ENCODE assay signal across 9 cellular contexts in genomic region chr4:139858436-139859225, GRCh38.
DNase-seq lines count a peak whose midpoint lies in the region; ATAC-seq and TF ChIP-seq lines count a peak whose summit lies in the region.
"Had no signal": no experiment of that assay in that cellular context is flagged by ENCODE, and none has a peak within 500 bp of the region (broad histone marks: within the 10 kb centered on the region; RNA-seq: fewer than 3 reads in every experiment).

No MANE protein-coding gene starts in this region.

- H3K27me3 Mint-ChIP-seq in activated CD4-positive, alpha-beta T cell treated with anti-CD3 and anti-CD28 coated beads for 36 hours = peaks cover 33% of the 10 kb centered on the region
- H3K27me3 Mint-ChIP-seq in activated T-helper 1 cell treated with anti-CD3 and anti-CD28 coated beads, Interleukin-12 subunit alpha, Interleukin-12 subunit beta, Interleukin-2, Interleukin-4 antibody, amounts not matched to agents 30 ng/mL and 10 ng/mL and 1 ng/mL, durations not matched to agents 14 hours and 24 hours and 36 hours (ENCODE audit: insufficient read depth) = peaks cover 18% of the 10 kb centered on the region

- H3K27me3 ChIP-seq in prostate gland (replicated peaks; ENCODE audit: insufficient read depth) = no peaks in the 10 kb centered on the region

- WGBS in prostate gland = 94% methylated on average over 8 of the region's 8 CpGs

- DNase-seq in activated CD4-positive, alpha-beta T cell treated with anti-CD3 and anti-CD28 coated beads for 36 hours = peak; percentile 55
- no peak for DNase-seq in activated CD4-positive, alpha-beta T cell treated with anti-CD3 and anti-CD28 coated beads for 4 hours
- peak; percentile 66 for DNase-seq in pons (ENCODE audit: low spot score)
- DNase-seq in activated T-helper 1 cell treated with anti-CD3 and anti-CD28 coated beads, Interleukin-12 subunit alpha, Interleukin-12 subunit beta, Interleukin-2, Interleukin-4 antibody, amounts not matched to agents 30 ng/mL and 10 ng/mL and 1 ng/mL, durations not matched to agents 14 hours and 24 hours and 36 hours (ENCODE audit: low spot score) = no peak
- DNase-seq in prostate gland (ENCODE audit: low spot score) = no peak
- DNase-seq in OCI-M2 (lab: John Stamatoyannopoulos, UW; ENCODE audit: unreplicated experiment) = no peak
- DNase-seq: 8988T had no signal

- H3K9me3 ChIP-seq in prostate gland = no peaks in the 10 kb centered on the region

- H3K4me1 ChIP-seq in prostate gland (replicated peaks) = peaks cover 4% of the 10 kb centered on the region

- peak; percentile 94 for ATAC-seq in activated CD4-positive, alpha-beta T cell treated with anti-CD3 and anti-CD28 coated beads for 36 hours
- ATAC-seq in GM21529 (IDR thresholded peaks at IDR 0.05; ENCODE audit: unreplicated experiment) (peak; percentile 95), HG03378 (IDR thresholded peaks at IDR 0.05; ENCODE audit: unreplicated experiment) (peak; percentile 98)

- peaks cover 5% of the 10 kb centered on the region for H3K36me3 Mint-ChIP-seq in activated CD4-positive, alpha-beta T cell treated with anti-CD3 and anti-CD28 coated beads for 36 hours (ENCODE audit: low read depth)
- H3K36me3 Mint-ChIP-seq in activated T-helper 1 cell treated with anti-CD3 and anti-CD28 coated beads, Interleukin-12 subunit alpha, Interleukin-12 subunit beta, Interleukin-2, Interleukin-4 antibody, amounts not matched to agents 30 ng/mL and 10 ng/mL and 1 ng/mL, durations not matched to agents 14 hours and 24 hours and 36 hours (ENCODE audit: low read depth) = no peaks in the 10 kb centered on the region

- no peak overlapping the region for H3K27ac Mint-ChIP-seq in activated CD4-positive, alpha-beta T cell treated with anti-CD3 and anti-CD28 coated beads for 36 hours
- no peak overlapping the region for H3K27ac Mint-ChIP-seq in activated T-helper 1 cell treated with anti-CD3 and anti-CD28 coated beads, Interleukin-12 subunit alpha, Interleukin-12 subunit beta, Interleukin-2, Interleukin-4 antibody, amounts not matched to agents 30 ng/mL and 10 ng/mL and 1 ng/mL, durations not matched to agents 14 hours and 24 hours and 36 hours

- TF ChIP-seq POLR2A in prostate gland (IDR thresholded peaks at IDR 0.05) = no peak

- peaks cover 32% of the 10 kb centered on the region for H3K4me1 Mint-ChIP-seq in activated CD4-positive, alpha-beta T cell treated with anti-CD3 and anti-CD28 coated beads for 36 hours
- H3K4me1 Mint-ChIP-seq in activated T-helper 1 cell treated with anti-CD3 and anti-CD28 coated beads, Interleukin-12 subunit alpha, Interleukin-12 subunit beta, Interleukin-2, Interleukin-4 antibody, amounts not matched to agents 30 ng/mL and 10 ng/mL and 1 ng/mL, durations not matched to agents 14 hours and 24 hours and 36 hours (ENCODE audit: low read depth) = peaks cover 33% of the 10 kb centered on the region

- intact Hi-C loops in activated CD4-positive, alpha-beta T cell treated with anti-CD3 and anti-CD28 coated beads for 36 hours (cut with DNase I, micrococcal nuclease) = loop anchor here (1.0 to 10.0 kb wide), 14 partner anchors 92 to 681 kb away; partner anchors contain the start of genes ELF2 (in 1 of the 2) and MAML3 (in 1 of the 2)
- intact Hi-C loops in activated T-helper 1 cell treated with anti-CD3 and anti-CD28 coated beads, Interleukin-12 subunit alpha, Interleukin-12 subunit beta, Interleukin-2, Interleukin-4 antibody, amounts not matched to agents 30 ng/mL and 10 ng/mL and 1 ng/mL, durations not matched to agents 14 hours and 24 hours and 36 hours (cut with micrococcal nuclease) = loop anchor here (1.0 to 5.0 kb wide), 10 partner anchors 93 to 681 kb away; partner anchors contain the start of genes ELF2 and SETD7
- intact Hi-C loops in prostate gland (cut with DNase I) = no loop called here

- CTCF ChIA-PET in activated CD4-positive, alpha-beta T cell treated with anti-CD3 and anti-CD28 coated beads for 36 hours (lab: Charles Lee) = interaction anchor here (0.7 to 1.0 kb wide), 3 partner anchors 9 to 121 kb away, joined by 3 to 9 read pairs (median 3); no protein-coding TSS in a partner anchor

- H3K4me3 Mint-ChIP-seq in activated CD4-positive, alpha-beta T cell treated with anti-CD3 and anti-CD28 coated beads for 36 hours = no peak overlapping the region
- H3K4me3 Mint-ChIP-seq in activated T-helper 1 cell treated with anti-CD3 and anti-CD28 coated beads, Interleukin-12 subunit alpha, Interleukin-12 subunit beta, Interleukin-2, Interleukin-4 antibody, amounts not matched to agents 30 ng/mL and 10 ng/mL and 1 ng/mL, durations not matched to agents 14 hours and 24 hours and 36 hours = no peak overlapping the region

- no peak overlapping the region for H3K27ac ChIP-seq in prostate gland

- H3K9me3 Mint-ChIP-seq in activated CD4-positive, alpha-beta T cell treated with anti-CD3 and anti-CD28 coated beads for 36 hours (ENCODE audit: low read depth) = no peaks in the 10 kb centered on the region
- H3K9me3 Mint-ChIP-seq in activated T-helper 1 cell treated with anti-CD3 and anti-CD28 coated beads, Interleukin-12 subunit alpha, Interleukin-12 subunit beta, Interleukin-2, Interleukin-4 antibody, amounts not matched to agents 30 ng/mL and 10 ng/mL and 1 ng/mL, durations not matched to agents 14 hours and 24 hours and 36 hours = no peaks in the 10 kb centered on the region

- H3K4me3 ChIP-seq in prostate gland = no peak overlapping the region

- TF ChIP-seq CTCF in prostate gland (IDR thresholded peaks at IDR 0.05) = no peak

- H3K36me3 ChIP-seq in prostate gland = no peaks in the 10 kb centered on the region

- POLR2A ChIA-PET in activated CD4-positive, alpha-beta T cell treated with anti-CD3 and anti-CD28 coated beads for 36 hours (lab: Charles Lee) = interaction anchor here (0.6 to 0.7 kb wide), 2 partner anchors 238 to 269 kb away, joined by 3 to 7 read pairs; no protein-coding TSS in a partner anchor

Comparison
In these comparisons a context has a peak if more than half of its experiments do, and no peak if none do; other contexts are left out.
1. DNase-seq: peak in activated CD4-positive, alpha-beta T cell treated with anti-CD3 and anti-CD28 coated beads for 36 hours (single experiment) and pons (single experiment); none in activated CD4-positive, alpha-beta T cell treated with anti-CD3 and anti-CD28 coated beads for 4 hours (0 of 2), activated T-helper 1 cell treated with anti-CD3 and anti-CD28 coated beads, Interleukin-12 subunit alpha, Interleukin-12 subunit beta, Interleukin-2, Interleukin-4 antibody, amounts not matched to agents 30 ng/mL and 10 ng/mL and 1 ng/mL, durations not matched to agents 14 hours and 24 hours and 36 hours (single experiment), prostate gland (single experiment) and OCI-M2 (single experiment).
2. Peak in every context shown above with its lines, with median percentiles within 50 percentile points of each other: ATAC-seq.